ENCODE assay signal across 19 cellular contexts in genomic region chr10:43904831-43905230, GRCh38.
DNase-seq lines count a peak whose midpoint lies in the region; ATAC-seq and TF ChIP-seq lines count a peak whose summit lies in the region.
"Had no signal": no experiment of that assay in that cellular context is flagged by ENCODE, and none has a peak within 500 bp of the region (broad histone marks: within the 10 kb centered on the region; RNA-seq: fewer than 3 reads in every experiment).

No MANE protein-coding gene starts in this region.

- H2AFZ ChIP-seq in smooth muscle cell (ENCODE audit: low read depth) (no peak overlapping the region), PC-3 (ENCODE audit: low read length) (no peak overlapping the region)

- peaks cover 2% of the 10 kb centered on the region for H3K27me3 Mint-ChIP-seq in chondrocyte (ENCODE audit: low read depth)
- H3K27me3 Mint-ChIP-seq: IgD-negative memory B cell had no signal

- DNase-seq in SK-N-DZ (ENCODE audit: low spot score) (peak; percentile 29), chondrocyte (ENCODE audit: low spot score) (no peak), left kidney (ENCODE audit: low read depth, low spot score) (peak; percentile 68), smooth muscle cell (lab: John Stamatoyannopoulos, UW; ENCODE audit: unreplicated experiment) (no peak), NCI-H510A treated with DMSO at 0.1 percent for 48 hours (lab: John Stamatoyannopoulos, UW) (no peak), GM20000 (ENCODE audit: low spot score) (no peak), HAP-1 (ENCODE audit: low spot score in 2 of 2) (no peak), PC-3 (no peak)
- DNase-seq: activated CD4-positive, alpha-beta T cell treated with anti-CD3 and anti-CD28 coated beads for 4 hours; activated CD8-positive, alpha-beta memory T cell treated with anti-CD3 and anti-CD28 coated beads for 24 hours; activated T-cell treated with anti-CD3 and anti-CD28 coated beads, Interleukin-2, amount 50 U/mL, for 24 hours; CD4-positive, alpha-beta T cell; mesendoderm; naive thymus-derived CD4-positive, alpha-beta T cell; NCI-H2107; stimulated activated CD4-positive, alpha-beta T cell treated with anti-CD3 and anti-CD28 coated beads, Interleukin-15, amount 100 ng/mL, for 24 hours; stimulated activated CD8-positive, alpha-beta memory T cell treated with anti-CD3 and anti-CD28 coated beads, Interleukin-4, amount 100 ng/mL, for 48 hours had no signal

- in situ Hi-C loops in HAP-1 (cut with MboI; ENCODE audit: low sequenced_read_pairs) = no loop called here

- ATAC-seq in PC-3 = no peak
- ATAC-seq: naive thymus-derived CD4-positive, alpha-beta T cell had no signal

- H3K4me3 ChIP-seq in smooth muscle cell (no peak overlapping the region), HAP-1 (no peak overlapping the region), PC-3 (ENCODE audit: low read length) (no peak overlapping the region)
- H3K4me3 ChIP-seq: upper lobe of left lung had no signal

- H3F3A ChIP-seq in smooth muscle cell (ENCODE audit: low read depth) (no peaks in the 10 kb centered on the region), PC-3 (ENCODE audit: low read length, unreplicated experiment) (no peaks in the 10 kb centered on the region)

- H3K9ac ChIP-seq in smooth muscle cell (ENCODE audit: low read depth) = no peak overlapping the region
- no peak overlapping the region for H3K9ac ChIP-seq in PC-3 (ENCODE audit: low read length)

- no peaks in the 10 kb centered on the region for H3K9me3 Mint-ChIP-seq in chondrocyte (ENCODE audit: low read depth)
- H3K9me3 Mint-ChIP-seq: activated T-cell treated with anti-CD3 and anti-CD28 coated beads, Interleukin-2, amount 50 U/mL, for 24 hours; CD4-positive, alpha-beta T cell; IgD-negative memory B cell; naive thymus-derived CD4-positive, alpha-beta T cell had no signal

- peak overlapping the region; percentile 68 for H3K4me2 ChIP-seq in smooth muscle cell
- no peak overlapping the region for H3K4me2 ChIP-seq in PC-3 (ENCODE audit: low read length)

- intact Hi-C loops in PC-3 (cut with micrococcal nuclease) = no loop called here

- H3K27ac ChIP-seq in smooth muscle cell (ENCODE audit: low read depth) (no peak overlapping the region), PC-3 (ENCODE audit: low read length) (no peak overlapping the region)
- H3K27ac ChIP-seq: upper lobe of left lung had no signal

- POLR2A ChIA-PET in PC-3 (lab: Charles Lee; ENCODE audit: unreplicated experiment) = no interaction called here

- TF ChIP-seq CTCF in chondrocyte (IDR thresholded peaks at IDR 0.05) (no peak), smooth muscle cell (IDR thresholded peaks at IDR 0.05; ENCODE audit: borderline replicate concordance, insufficient read depth, poor library complexity, severe bottlenecking) (no peak), GM20000 (IDR thresholded peaks at IDR 0.05; ENCODE audit: extremely low read depth, missing control alignments) (no peak), PC-3 (conservative IDR thresholded peaks at IDR 0.05; ENCODE audit: low read depth, low read length) (no peak)

- H3K27me3 ChIP-seq in smooth muscle cell (ENCODE audit: low read depth) (peaks cover 9% of the 10 kb centered on the region), HAP-1 (ENCODE audit: low read depth) (no peaks in the 10 kb centered on the region), PC-3 (ENCODE audit: low read length) (no peaks in the 10 kb centered on the region)
- H3K27me3 ChIP-seq: upper lobe of left lung had no signal

- H3K79me2 ChIP-seq in smooth muscle cell (ENCODE audit: low read depth) (no peaks in the 10 kb centered on the region), PC-3 (ENCODE audit: low read length) (no peaks in the 10 kb centered on the region)

- no peaks in the 10 kb centered on the region for H3K4me1 ChIP-seq in smooth muscle cell (ENCODE audit: low read depth)
- H3K4me1 ChIP-seq in HAP-1 = no peaks in the 10 kb centered on the region
- no peaks in the 10 kb centered on the region for H3K4me1 ChIP-seq in PC-3 (ENCODE audit: insufficient read depth, low read length)

- WGBS in smooth muscle cell (ENCODE audit: low lambda C conversion rate) = 88% methylated on average over 9 of the region's 9 CpGs

- H3K9me3 ChIP-seq in smooth muscle cell (replicated peaks; ENCODE audit: low read depth) (no peaks in the 10 kb centered on the region), HAP-1 (no peaks in the 10 kb centered on the region), PC-3 (ENCODE audit: low read length) (no peaks in the 10 kb centered on the region)
- H3K9me3 ChIP-seq: upper lobe of left lung had no signal

- H3K9me2 ChIP-seq in PC-3 (replicated peaks; ENCODE audit: low read length) = no peaks in the 10 kb centered on the region

- H3K36me3 Mint-ChIP-seq in chondrocyte (ENCODE audit: low read depth) = no peaks in the 10 kb centered on the region
- H3K36me3 Mint-ChIP-seq: IgD-negative memory B cell; naive thymus-derived CD4-positive, alpha-beta T cell had no signal

- no peaks in the 10 kb centered on the region for H3K36me3 ChIP-seq in smooth muscle cell (ENCODE audit: low read depth)
- no peaks in the 10 kb centered on the region for H3K36me3 ChIP-seq in HAP-1 (replicated peaks)
- H3K36me3 ChIP-seq in PC-3 (ENCODE audit: low read depth, low read length) = no peaks in the 10 kb centered on the region
- H3K36me3 ChIP-seq: upper lobe of left lung had no signal

- peaks cover 28% of the 10 kb centered on the region for H3K4me1 Mint-ChIP-seq in chondrocyte (ENCODE audit: low read depth)
- H3K4me1 Mint-ChIP-seq: IgD-negative memory B cell; naive thymus-derived CD4-positive, alpha-beta T cell had no signal

- H4K20me1 ChIP-seq in smooth muscle cell (ENCODE audit: low read depth) (no peaks in the 10 kb centered on the region), PC-3 (ENCODE audit: low read length) (no peaks in the 10 kb centered on the region)

- peak overlapping the region; percentile 59 for H3K27ac Mint-ChIP-seq in chondrocyte (ENCODE audit: unreplicated experiment)
- H3K27ac Mint-ChIP-seq: activated T-cell treated with anti-CD3 and anti-CD28 coated beads, Interleukin-2, amount 50 U/mL, for 24 hours; CD4-positive, alpha-beta T cell; IgD-negative memory B cell; naive thymus-derived CD4-positive, alpha-beta T cell had no signal

- BruUV-seq in PC-3 (replicated peaks; lab: Mats Ljungman, UMichigan) = no TSS peak

- H3K4me3 Mint-ChIP-seq in chondrocyte (ENCODE audit: unreplicated experiment) = no peak overlapping the region
- H3K4me3 Mint-ChIP-seq: activated T-cell treated with anti-CD3 and anti-CD28 coated beads, Interleukin-2, amount 50 U/mL, for 24 hours; CD4-positive, alpha-beta T cell; IgD-negative memory B cell; naive thymus-derived CD4-positive, alpha-beta T cell had no signal

- CTCF ChIA-PET in PC-3 (lab: Charles Lee) = interaction anchor here (0.7 kb wide), 1 partner anchor 9 kb away, joined by 4 read pairs; no protein-coding TSS in a partner anchor

Comparison
In these comparisons a context has a peak if more than half of its experiments do, and no peak if none do; other contexts are left out.
1. DNase-seq: peak in SK-N-DZ (single experiment) and left kidney (single experiment); none in chondrocyte (single experiment), smooth muscle cell (single experiment), NCI-H510A treated with DMSO at 0.1 percent for 48 hours (single experiment), GM20000 (single experiment), HAP-1 (0 of 2) and PC-3 (single experiment).